ENCODE assay signal across 13 cellular contexts in the genomic region with DNA sequence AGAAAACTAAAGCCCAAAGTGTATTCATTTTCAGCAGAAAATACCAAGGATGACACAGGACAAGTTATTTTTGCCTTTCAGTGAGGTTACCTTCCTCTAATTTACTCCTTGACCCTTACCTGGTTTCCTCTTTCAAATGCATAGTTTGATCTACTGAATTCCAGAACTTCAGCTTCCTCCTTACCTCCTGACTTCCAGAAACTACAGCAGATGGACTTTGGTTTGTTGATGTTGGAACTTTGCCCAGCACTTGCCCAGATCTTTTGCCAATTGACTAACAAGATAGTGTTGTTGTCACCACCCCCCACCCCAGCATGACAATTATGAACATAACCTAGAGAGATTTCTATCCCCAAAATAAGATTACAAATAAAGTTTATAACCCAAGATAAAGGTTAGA.
DNase-seq lines count a peak whose midpoint lies in the region; ATAC-seq, FAIRE-seq and TF ChIP-seq lines count a peak whose summit lies in the region.
"Had no signal": no experiment of that assay in that cellular context is flagged by ENCODE, and none has a peak within 500 bp of the region (broad histone marks: within the 10 kb centered on the region; RNA-seq: fewer than 3 reads in every experiment).

No MANE protein-coding gene starts in this region.

- H3K9me3 ChIP-seq in H9 (ENCODE audit: control insufficient read depth, low read depth, low read length): no peaks in the 10 kb centered on the region
- H3K9me3 ChIP-seq in PC-3 (ENCODE audit: low read length): no peaks in the 10 kb centered on the region
- H3K9me3 ChIP-seq in endothelial cell of umbilical vein (replicated peaks; ENCODE audit: control insufficient read depth, insufficient read depth, low read length): no peaks in the 10 kb centered on the region
- H3K9me3 ChIP-seq in Caco-2: no peaks in the 10 kb centered on the region

- H3K27me3 ChIP-seq in H9 (ENCODE audit: insufficient read depth, low read length) (no peaks in the 10 kb centered on the region), PC-3 (ENCODE audit: low read length) (no peaks in the 10 kb centered on the region), endothelial cell of umbilical vein (ENCODE audit: control insufficient read depth in 2 of 2, insufficient read depth in 2 of 2, low read length in 2 of 2) (no peaks in the 10 kb centered on the region), Caco-2 (replicated peaks; ENCODE audit: control insufficient read depth, insufficient read depth, low read length) (no peaks in the 10 kb centered on the region)

- POLR2A ChIA-PET in PC-3 (lab: Charles Lee; ENCODE audit: unreplicated experiment) (no interaction called here), endothelial cell of umbilical vein (lab: Charles Lee) (no interaction called here), Caco-2 (lab: Charles Lee) (no interaction called here)

- H3T11ph ChIP-seq in H9 (ENCODE audit: low read length): no peak overlapping the region

- FAIRE-seq in endothelial cell of umbilical vein (lab: Jason Lieb, UNC): peak; percentile 75
- FAIRE-seq: GM12891 had no signal

- TF ChIP-seq POLR2A in endothelial cell of umbilical vein (IDR thresholded peaks at IDR 0.05; ENCODE audit: low read depth, low read length): no peak

- H3K4me3 ChIP-seq in PC-3 (ENCODE audit: low read length): no peak overlapping the region
- H3K4me3 ChIP-seq in endothelial cell of umbilical vein (replicated peaks in 1 of 3; ENCODE audit: insufficient read depth in 1 of 3, low read depth in 1 of 3, low read length in 3 of 3): no peak overlapping the region
- no peak overlapping the region for H3K4me3 ChIP-seq in Caco-2 (ENCODE audit: low read depth, low read length)

- ATAC-seq in PC-3 (no peak), HG03095 (IDR thresholded peaks at IDR 0.05; ENCODE audit: unreplicated experiment) (no peak)

- H3K9ac ChIP-seq in H9 (ENCODE audit: extremely low read depth, insufficient read length, low read length) (no peak overlapping the region), PC-3 (ENCODE audit: low read length) (no peak overlapping the region), endothelial cell of umbilical vein (replicated peaks; ENCODE audit: extremely low read depth, insufficient read depth, low read length) (no peak overlapping the region)

- no peaks in the 10 kb centered on the region for H3F3A ChIP-seq in PC-3 (ENCODE audit: low read length, unreplicated experiment)

- no TSS peak for BruUV-seq in PC-3 (replicated peaks; lab: Mats Ljungman, UMichigan)
- no TSS peak for BruUV-seq in endothelial cell of umbilical vein (replicated peaks; lab: Mats Ljungman, UMichigan)
- BruUV-seq in Caco-2 (replicated peaks; lab: Mats Ljungman, UMichigan): no TSS peak

- no peak overlapping the region for H2BK120ac ChIP-seq in H9 (ENCODE audit: low read depth, low read length, poor library complexity, severe bottlenecking)

- H3K4ac ChIP-seq in H9 (ENCODE audit: low read depth, low read length): no peak overlapping the region

- H2AFZ ChIP-seq in H9 (ENCODE audit: low read length) (no peak overlapping the region), PC-3 (ENCODE audit: low read length) (no peak overlapping the region), endothelial cell of umbilical vein (ENCODE audit: low read depth, low read length) (no peak overlapping the region)

- H3K56ac ChIP-seq in H9 (ENCODE audit: insufficient read length, low read depth, low read length): no peak overlapping the region

- H3K79me1 ChIP-seq in H9 (ENCODE audit: insufficient read depth, low read depth, low read length, poor library complexity, severe bottlenecking): no peaks in the 10 kb centered on the region

- intact Hi-C loops in PC-3 (cut with micrococcal nuclease): no loop called here
- intact Hi-C loops in endothelial cell of umbilical vein (cut with micrococcal nuclease): no loop called here
- intact Hi-C loops in Caco-2 (cut with micrococcal nuclease; ENCODE audit: unreplicated experiment): no loop called here

- no peak overlapping the region for H3K23ac ChIP-seq in H9 (ENCODE audit: insufficient read length, low read depth, low read length)

- H3K14ac ChIP-seq in H9 (ENCODE audit: insufficient read depth, low read length): no peak overlapping the region

- no peak overlapping the region for H2BK5ac ChIP-seq in H9 (ENCODE audit: insufficient read length, low read length)

- H3K9me1 ChIP-seq in endothelial cell of umbilical vein (replicated peaks; ENCODE audit: control insufficient read depth, extremely low read depth, insufficient read depth, low read length): no peaks in the 10 kb centered on the region

- H4K5ac ChIP-seq in H9 (ENCODE audit: insufficient read length, low read depth, low read length): no peak overlapping the region

- H2BK12ac ChIP-seq in H9 (ENCODE audit: insufficient read length, low read depth, low read length): no peak overlapping the region

- H3K27ac ChIP-seq in H9 (ENCODE audit: insufficient read length, low read depth, low read length): no peak overlapping the region
- H3K27ac ChIP-seq in PC-3 (ENCODE audit: low read length): no peak overlapping the region
- no peak overlapping the region for H3K27ac ChIP-seq in endothelial cell of umbilical vein (ENCODE audit: insufficient read depth, low read depth, low read length)

- no peak overlapping the region for H3K18ac ChIP-seq in H9 (ENCODE audit: insufficient read length, low read depth, low read length)

- H3K9me3 Mint-ChIP-seq in H9 (no peaks in the 10 kb centered on the region), nephron (no peaks in the 10 kb centered on the region), Caco-2 (ENCODE audit: unreplicated experiment) (no peaks in the 10 kb centered on the region)
- H3K9me3 Mint-ChIP-seq: neural crest cell had no signal

- H4K91ac ChIP-seq in H9 (ENCODE audit: insufficient read length, low read depth, low read length): no peak overlapping the region

- H3K27ac Mint-ChIP-seq in H9: peak overlapping the region; percentile 4 to 63 (median 20); a peak in 5 of 7 replicates
- H3K27ac Mint-ChIP-seq in nephron: peak overlapping the region; percentile 34 to 52 (median 37)
- H3K27ac Mint-ChIP-seq in Caco-2 (ENCODE audit: unreplicated experiment): no peak overlapping the region
- H3K27ac Mint-ChIP-seq: CD8-positive, alpha-beta memory T cell had no signal

- CTCF ChIA-PET in PC-3 (lab: Charles Lee): no interaction called here
- CTCF ChIA-PET in endothelial cell of umbilical vein (lab: Charles Lee): interaction anchor here (1.4 to 1.5 kb wide), 2 partner anchors 32 to 51 kb away, joined by 3 to 4 read pairs; no protein-coding TSS in a partner anchor
- CTCF ChIA-PET in Caco-2 (lab: Charles Lee): no interaction called here

- H3K9me2 ChIP-seq in PC-3 (replicated peaks; ENCODE audit: low read length): no peaks in the 10 kb centered on the region

- H3K36me3 ChIP-seq in PC-3 (ENCODE audit: low read depth, low read length) (no peaks in the 10 kb centered on the region), endothelial cell of umbilical vein (ENCODE audit: control insufficient read depth in 2 of 2, extremely low read depth in 1 of 2, insufficient read depth in 2 of 2, low read length in 2 of 2) (no peaks in the 10 kb centered on the region), Caco-2 (ENCODE audit: control insufficient read depth, insufficient read depth, low read length) (no peaks in the 10 kb centered on the region)

- H3K27me3 Mint-ChIP-seq in H9 (ENCODE audit: low read depth) (no peaks in the 10 kb centered on the region), nephron (ENCODE audit: low read depth) (no peaks in the 10 kb centered on the region), Caco-2 (ENCODE audit: insufficient read depth, unreplicated experiment) (no peaks in the 10 kb centered on the region)
- H3K27me3 Mint-ChIP-seq: CD8-positive, alpha-beta memory T cell had no signal

- no peak overlapping the region for H4K8ac ChIP-seq in H9 (replicated peaks; ENCODE audit: insufficient read length, low read depth, low read length)

- H3K4me1 ChIP-seq in H9 (ENCODE audit: insufficient read depth, low read length) (peaks cover 5% of the 10 kb centered on the region; the same call in 1 of the 2 replicates), PC-3 (ENCODE audit: insufficient read depth, low read length) (peaks cover 6% of the 10 kb centered on the region; the same call in 1 of the 2 replicates), endothelial cell of umbilical vein (ENCODE audit: control insufficient read depth, extremely low read depth, insufficient read depth, low read length) (peaks cover 13% of the 10 kb centered on the region), Caco-2 (no peaks in the 10 kb centered on the region)

- peaks cover 13 to 16% of the 10 kb centered on the region in 2 experiments for H3K4me1 Mint-ChIP-seq in H9
- H3K4me1 Mint-ChIP-seq in nephron: peaks cover 33% of the 10 kb centered on the region
- no peaks in the 10 kb centered on the region for H3K4me1 Mint-ChIP-seq in Caco-2 (ENCODE audit: low read depth, unreplicated experiment)
- H3K4me1 Mint-ChIP-seq: CD8-positive, alpha-beta memory T cell; neural crest cell had no signal

- H3K23me2 ChIP-seq in H9 (ENCODE audit: insufficient read length, low read depth, low read length, poor library complexity, severe bottlenecking): no peaks in the 10 kb centered on the region

- no peak overlapping the region for H2AK5ac ChIP-seq in H9 (ENCODE audit: insufficient read length, low read length)

- H3K4me3 Mint-ChIP-seq in H9 (no peak overlapping the region), nephron (no peak overlapping the region), Caco-2 (ENCODE audit: unreplicated experiment) (no peak overlapping the region)
- H3K4me3 Mint-ChIP-seq: CD8-positive, alpha-beta memory T cell; neural crest cell had no signal

- no peak overlapping the region for H2BK20ac ChIP-seq in H9 (ENCODE audit: low read depth, low read length, poor library complexity, severe bottlenecking)

- DNase-seq in H9: no peak
- DNase-seq in PC-3: peak; percentile 39
- peak; percentile 73 for DNase-seq in endothelial cell of umbilical vein (ENCODE audit: low read depth, low spot score)
- DNase-seq in NOMO-1 treated with dmso at 0.1 percent for 144 hours (lab: John Stamatoyannopoulos, UW; ENCODE audit: unreplicated experiment): no peak
- DNase-seq in Caco-2: no peak
- DNase-seq in occipital lobe (lab: John Stamatoyannopoulos, UW): no peak
- DNase-seq: activated naive CD4-positive, alpha-beta T cell treated with anti-CD3 and anti-CD28 coated beads, Interleukin-2, amount 50 U/mL, for 16 hours; CD8-positive, alpha-beta memory T cell; stimulated activated CD4-positive, alpha-beta T cell treated with anti-CD3 and anti-CD28 coated beads, Interleukin-2, amount 100 ng/mL, for 48 hours had no signal

- no peak overlapping the region for H3K4me2 ChIP-seq in H9 (ENCODE audit: insufficient read depth, insufficient read length, low read length)
- 0 out of 2 replicates have a peak overlapping the region, but pooled peaks have one; percentile 14 for H3K4me2 ChIP-seq in PC-3 (ENCODE audit: low read length)
- no peak overlapping the region for H3K4me2 ChIP-seq in endothelial cell of umbilical vein (ENCODE audit: insufficient read depth, low read length)

- H3K79me2 ChIP-seq in H9 (ENCODE audit: insufficient read depth, low read length): no peaks in the 10 kb centered on the region
- no peaks in the 10 kb centered on the region for H3K79me2 ChIP-seq in PC-3 (ENCODE audit: low read length)
- no peaks in the 10 kb centered on the region for H3K79me2 ChIP-seq in endothelial cell of umbilical vein (ENCODE audit: control insufficient read depth, insufficient read depth, low read length)

- H4K20me1 ChIP-seq in H9 (ENCODE audit: control insufficient read depth, insufficient read depth, insufficient read length) (no peaks in the 10 kb centered on the region), PC-3 (ENCODE audit: low read length) (no peaks in the 10 kb centered on the region), endothelial cell of umbilical vein (replicated peaks; ENCODE audit: control insufficient read depth, extremely low read depth, insufficient read depth, low read length) (no peaks in the 10 kb centered on the region)

- no peak overlapping the region for H2BK15ac ChIP-seq in H9 (ENCODE audit: low read depth, low read length)

- dilution Hi-C loops in endothelial cell of umbilical vein (cut with MboI; ENCODE audit: extremely low pct_ligation_motif_present, low sequenced_read_pairs): no loop called here

- H3K36me3 Mint-ChIP-seq in H9 (ENCODE audit: insufficient read depth in 1 of 3, low read depth in 3 of 3): no peaks in the 10 kb centered on the region
- peaks cover 5% of the 10 kb centered on the region for H3K36me3 Mint-ChIP-seq in nephron (ENCODE audit: low read depth)
- no peaks in the 10 kb centered on the region for H3K36me3 Mint-ChIP-seq in Caco-2 (ENCODE audit: insufficient read depth, unreplicated experiment)
- H3K36me3 Mint-ChIP-seq: CD8-positive, alpha-beta memory T cell had no signal

- TF ChIP-seq CTCF in H9 (conservative IDR thresholded peaks at IDR 0.05): no peak
- no peak for TF ChIP-seq CTCF in PC-3 (conservative IDR thresholded peaks at IDR 0.05; ENCODE audit: low read depth, low read length)
- no peak for TF ChIP-seq CTCF in endothelial cell of umbilical vein (IDR thresholded peaks at IDR 0.05; ENCODE audit: extremely low read depth in 1 of 2, insufficient read depth in 1 of 2, low read depth in 1 of 2, low read length in 2 of 2)
- no peak for TF ChIP-seq CTCF in nephron (IDR thresholded peaks at IDR 0.05; ENCODE audit: unreplicated experiment in 3 of 3)
- TF ChIP-seq CTCF in Caco-2 (IDR thresholded peaks at IDR 0.05; ENCODE audit: insufficient read depth in 1 of 2, low read depth in 1 of 2, low read length in 1 of 2, severe bottlenecking in 1 of 2, unreplicated experiment in 1 of 2): no peak

Comparison
In these comparisons a context has a peak if more than half of its experiments do, and no peak if none do; other contexts are left out.
1. DNase-seq: peak in PC-3 (single experiment) and endothelial cell of umbilical vein (single experiment); none in H9 (single experiment), NOMO-1 treated with dmso at 0.1 percent for 144 hours (single experiment), Caco-2 (0 of 2) and occipital lobe (single experiment).